Comparison of ENCODE assay signal across 11 cellular contexts in genomic region chr15:101135532-101136166, GRCh38.
DNase-seq lines count a peak whose midpoint lies in the region; ATAC-seq and TF ChIP-seq lines count a peak whose summit lies in the region.
"Had no signal": no experiment of that assay in that cellular context is flagged by ENCODE, and none has a peak within 500 bp of the region (broad histone marks: within the 10 kb centered on the region; RNA-seq: fewer than 3 reads in every experiment).

No MANE protein-coding gene starts in this region.

- H3K27me3 Mint-ChIP-seq in activated T-helper 2 cell treated with anti-CD3 and anti-CD28 coated beads, Interferon-gamma antibody, Interleukin-2, Interleukin-4, amounts not matched to agents 10 μg/mL and 5 μg/mL and 100 μg/mL, durations not matched to agents 14 hours and 24 hours and 36 hours (ENCODE audit: low read depth): no peaks in the 10 kb centered on the region
- H3K27me3 Mint-ChIP-seq in WTC11 (ENCODE audit: low read depth): no peaks in the 10 kb centered on the region; the same call in 1 of the 2 replicates

- DNase-seq in GM12864 (ENCODE audit: low read depth): peak; percentile 49
- no peak for DNase-seq in activated T-helper 2 cell treated with anti-CD3 and anti-CD28 coated beads, Interferon-gamma antibody, Interleukin-2, Interleukin-4, amounts not matched to agents 10 μg/mL and 5 μg/mL and 100 μg/mL, durations not matched to agents 14 hours and 24 hours and 36 hours (ENCODE audit: low spot score)
- DNase-seq in WTC11 (ENCODE audit: low spot score): no peak
- no peak for DNase-seq in effector CD4-positive, alpha-beta T cell
- DNase-seq in NCI-H1694 treated with DMSO at 0.1 percent for 48 hours (lab: John Stamatoyannopoulos, UW): no peak
- DNase-seq in NCI-H1092 treated with DMSO at 0.1 percent for 48 hours (lab: John Stamatoyannopoulos, UW): no peak
- DNase-seq: DND-41, heart left ventricle had no signal

- ATAC-seq in GM19438 (IDR thresholded peaks at IDR 0.05; ENCODE audit: low read depth, unreplicated experiment) (peak; percentile 57), HG03108 (IDR thresholded peaks at IDR 0.05; ENCODE audit: unreplicated experiment) (peak; percentile 89), WTC11 (no peak)
- ATAC-seq: heart left ventricle, SK-N-SH treated with all-trans-retinoic acid at 6 μM for 48 hours had no signal

- POLR2A ChIA-PET in WTC11 (lab: Charles Lee): no interaction called here

- TF ChIP-seq CTCF in GM12864 (IDR thresholded peaks at IDR 0.05; ENCODE audit: low read depth, low read length, missing control alignments) (no peak), WTC11 (IDR thresholded peaks at IDR 0.05) (no peak)

- H3K4me3 Mint-ChIP-seq in activated T-helper 2 cell treated with anti-CD3 and anti-CD28 coated beads, Interferon-gamma antibody, Interleukin-2, Interleukin-4, amounts not matched to agents 10 μg/mL and 5 μg/mL and 100 μg/mL, durations not matched to agents 14 hours and 24 hours and 36 hours (ENCODE audit: low read depth): no peak overlapping the region
- no peak overlapping the region for H3K4me3 Mint-ChIP-seq in WTC11

- H3K9me3 Mint-ChIP-seq in activated T-helper 2 cell treated with anti-CD3 and anti-CD28 coated beads, Interferon-gamma antibody, Interleukin-2, Interleukin-4, amounts not matched to agents 10 μg/mL and 5 μg/mL and 100 μg/mL, durations not matched to agents 14 hours and 24 hours and 36 hours: peaks cover 4% of the 10 kb centered on the region
- peaks cover 8% of the 10 kb centered on the region for H3K9me3 Mint-ChIP-seq in WTC11

- peak overlapping the region; percentile 48 for H3K27ac Mint-ChIP-seq in activated T-helper 2 cell treated with anti-CD3 and anti-CD28 coated beads, Interferon-gamma antibody, Interleukin-2, Interleukin-4, amounts not matched to agents 10 μg/mL and 5 μg/mL and 100 μg/mL, durations not matched to agents 14 hours and 24 hours and 36 hours
- H3K27ac Mint-ChIP-seq in WTC11: no peak overlapping the region

- H3K4me1 Mint-ChIP-seq in activated T-helper 2 cell treated with anti-CD3 and anti-CD28 coated beads, Interferon-gamma antibody, Interleukin-2, Interleukin-4, amounts not matched to agents 10 μg/mL and 5 μg/mL and 100 μg/mL, durations not matched to agents 14 hours and 24 hours and 36 hours (ENCODE audit: low read depth): peaks cover 36% of the 10 kb centered on the region
- H3K4me1 Mint-ChIP-seq in WTC11: peaks cover 22% of the 10 kb centered on the region

- H3K4me3 ChIP-seq in GM12864 (ENCODE audit: low read depth, low read length): no peak overlapping the region
- H3K4me3 ChIP-seq: heart left ventricle had no signal

- CTCF ChIA-PET in WTC11 (lab: Charles Lee): no interaction called here

- H3K36me3 Mint-ChIP-seq in activated T-helper 2 cell treated with anti-CD3 and anti-CD28 coated beads, Interferon-gamma antibody, Interleukin-2, Interleukin-4, amounts not matched to agents 10 μg/mL and 5 μg/mL and 100 μg/mL, durations not matched to agents 14 hours and 24 hours and 36 hours (ENCODE audit: low read depth): peaks cover 3% of the 10 kb centered on the region
- peaks cover 6% of the 10 kb centered on the region; the same call in 1 of the 2 replicates for H3K36me3 Mint-ChIP-seq in WTC11

- intact Hi-C loops in activated T-helper 2 cell treated with anti-CD3 and anti-CD28 coated beads, Interferon-gamma antibody, Interleukin-2, Interleukin-4, amounts not matched to agents 10 μg/mL and 5 μg/mL and 100 μg/mL, durations not matched to agents 14 hours and 24 hours and 36 hours (cut with micrococcal nuclease): no loop called here

TF ChIP-seq in WTC11, 78 proteins besides CTCF, POLR2A, EP300 and RAD21:
- TF ChIP-seq ZSCAN18 (CRISPR knock-in tag; IDR thresholded peaks at IDR 0.05) (no peak), ZNF317 (CRISPR knock-in tag; IDR thresholded peaks at IDR 0.05; ENCODE audit: borderline replicate concordance, low read depth) (no peak)
